In genomic region chr7:158468700-158469296, GRCh38 we compare ENCODE assay signal across 21 cellular contexts.
"Had no signal": no experiment of that assay in that cellular context is flagged by ENCODE, and none has a peak within 500 bp of the region (broad histone marks: within the 10 kb centered on the region; RNA-seq: fewer than 3 reads in every experiment).

No MANE protein-coding gene starts in this region.

- H3K36me3 ChIP-seq: neutrophil, pancreas, thyroid gland, uterus had no signal

- H3K27me3 ChIP-seq: body of pancreas, pancreas, thyroid gland, uterus had no signal

- H3K36me3 Mint-ChIP-seq: activated naive CD8-positive, alpha-beta T cell treated with anti-CD3 and anti-CD28 coated beads, Interleukin-2, amount 10 ng/mL, durations not matched to agents 7 days and 5 days; immature natural killer cell; naive thymus-derived CD4-positive, alpha-beta T cell had no signal

- DNase-seq: activated CD4-positive, alpha-beta T cell treated with anti-CD3 and anti-CD28 coated beads for 1 hour; activated CD8-positive, alpha-beta memory T cell treated with anti-CD3 and anti-CD28 coated beads for 24 hours; activated naive CD8-positive, alpha-beta T cell treated with anti-CD3 and anti-CD28 coated beads, Interleukin-2, amount 10 ng/mL, durations not matched to agents 7 days and 5 days; body of pancreas; dorsolateral prefrontal cortex; erythroblast; foreskin melanocyte; immature natural killer cell; mesenchymal stem cell; mucosa of descending colon; naive thymus-derived CD4-positive, alpha-beta T cell; pancreas; stimulated activated CD8-positive, alpha-beta memory T cell treated with anti-CD3 and anti-CD28 coated beads, Interleukin-4, amount 100 ng/mL, for 48 hours; stimulated activated naive CD4-positive, alpha-beta T cell; SW 1271; T-helper 2 cell; thyroid gland; uterus had no signal

- H3K27ac ChIP-seq: body of pancreas, neutrophil, pancreas, thyroid gland, uterus, VCaP had no signal

- H3K4me3 ChIP-seq: body of pancreas, dorsolateral prefrontal cortex, mucosa of descending colon, pancreas, thyroid gland, uterus had no signal

- H3K4me1 ChIP-seq: body of pancreas, pancreas, thyroid gland, uterus had no signal

- ATAC-seq: body of pancreas; mucosa of descending colon; naive thymus-derived CD4-positive, alpha-beta T cell had no signal

- H3K4me3 Mint-ChIP-seq: activated naive CD8-positive, alpha-beta T cell treated with anti-CD3 and anti-CD28 coated beads, Interleukin-2, amount 10 ng/mL, durations not matched to agents 7 days and 5 days; immature natural killer cell; naive thymus-derived CD4-positive, alpha-beta T cell had no signal

- FAIRE-seq: colon had no signal

- H3K9me3 Mint-ChIP-seq: immature natural killer cell had no signal

- H3K9me3 ChIP-seq: body of pancreas, mucosa of descending colon, neutrophil, pancreas, thyroid gland, uterus had no signal

- H3K27ac Mint-ChIP-seq: activated naive CD8-positive, alpha-beta T cell treated with anti-CD3 and anti-CD28 coated beads, Interleukin-2, amount 10 ng/mL, durations not matched to agents 7 days and 5 days; immature natural killer cell; naive thymus-derived CD4-positive, alpha-beta T cell had no signal
